Comparison of ENCODE assay signal across 12 cellular contexts in the genomic region with DNA sequence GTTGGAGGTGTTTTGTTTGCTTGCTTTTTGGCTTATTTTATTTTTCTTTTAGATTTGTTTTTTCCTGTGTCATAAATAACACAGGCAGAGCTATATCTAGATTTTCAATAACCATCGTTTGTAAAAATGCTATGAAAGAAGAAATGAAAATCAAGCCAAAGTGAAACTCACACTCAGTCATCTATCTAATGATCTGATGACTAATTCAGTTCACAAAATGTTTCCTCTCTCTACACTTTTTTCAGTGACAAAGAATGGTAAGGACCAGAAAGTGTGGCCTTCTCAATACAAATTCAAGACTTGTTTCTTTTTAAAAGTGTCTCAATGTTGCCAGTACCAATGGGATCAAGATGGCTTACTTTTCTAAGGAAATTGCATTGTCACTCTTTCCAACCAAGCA.
DNase-seq lines count a peak whose midpoint lies in the region; ATAC-seq and TF ChIP-seq lines count a peak whose summit lies in the region.
"Had no signal": no experiment of that assay in that cellular context is flagged by ENCODE, and none has a peak within 500 bp of the region (broad histone marks: within the 10 kb centered on the region; RNA-seq: fewer than 3 reads in every experiment).

No MANE protein-coding gene starts in this region.

- CTCF ChIA-PET in RWPE1 (lab: Yijun Ruan, JAX): no interaction called here

- H3K9me3 ChIP-seq in SJCRH30 (replicated peaks): no peaks in the 10 kb centered on the region

- POLR2A ChIA-PET in RWPE1 (lab: Yijun Ruan, JAX; ENCODE audit: low non-redundant PET): no interaction called here

- H3K4me1 ChIP-seq in SJCRH30: no peaks in the 10 kb centered on the region

- no peaks in the 10 kb centered on the region for H3K27me3 ChIP-seq in SJCRH30

- no peak overlapping the region for H3K27ac ChIP-seq in SJCRH30
- H3K27ac ChIP-seq in RWPE1: no peak overlapping the region

- H3K36me3 ChIP-seq in SJCRH30: no peaks in the 10 kb centered on the region

- TF ChIP-seq CTCF in RWPE1 (conservative IDR thresholded peaks at IDR 0.05; ENCODE audit: low read depth): no peak

- no peak overlapping the region for H3K4me3 ChIP-seq in SJCRH30
- H3K4me3 ChIP-seq: lung had no signal

- ATAC-seq in GM18499 (IDR thresholded peaks at IDR 0.05; ENCODE audit: insufficient read depth, unreplicated experiment): peak; percentile 85
- peak; percentile 90 for ATAC-seq in GM19395 (IDR thresholded peaks at IDR 0.05; ENCODE audit: unreplicated experiment)
- ATAC-seq in HG02759 (IDR thresholded peaks at IDR 0.05; ENCODE audit: unreplicated experiment): peak; percentile 80
- ATAC-seq in HG03432 (IDR thresholded peaks at IDR 0.05; ENCODE audit: unreplicated experiment): peak; percentile 90

- DNase-seq in SJCRH30: no peak
- DNase-seq in RWPE1 (ENCODE audit: low spot score): no peak
- DNase-seq in SIG-M5 treated with dmso at 0.1 percent for 504 hours (lab: John Stamatoyannopoulos, UW; ENCODE audit: unreplicated experiment): no peak
- DNase-seq in NCI-H1694 treated with DMSO at 0.1 percent for 48 hours (lab: John Stamatoyannopoulos, UW): no peak
- DNase-seq: endodermal cell; glutamatergic neuron; stimulated activated CD4-positive, alpha-beta T cell treated with anti-CD3 and anti-CD28 coated beads, Interleukin-2, amount 100 ng/mL, for 48 hours had no signal
